In genomic region chr4:23485793-23486192, GRCh38 we compare ENCODE assay signal across 24 cellular contexts.
"Had no signal": no experiment of that assay in that cellular context is flagged by ENCODE, and none has a peak within 500 bp of the region (broad histone marks: within the 10 kb centered on the region; RNA-seq: fewer than 3 reads in every experiment).

No MANE protein-coding gene starts in this region.

- H3K4me3 ChIP-seq: heart right ventricle, neural progenitor cell, psoas muscle, right lobe of liver, smooth muscle cell, thoracic aorta, upper lobe of left lung had no signal

- DNase-seq: activated CD4-positive, alpha-beta memory T cell treated with anti-CD3 and anti-CD28 coated beads, Interleukin-2, amount 10 ng/mL, durations not matched to agents 7 days and 5 days; activated CD4-positive, alpha-beta T cell treated with anti-CD3 and anti-CD28 coated beads for 48 hours; activated CD4-positive, CD25-positive, alpha-beta regulatory T cell; activated CD8-positive, alpha-beta memory T cell treated with anti-CD3 and anti-CD28 coated beads, Interleukin-2, amount 10 ng/mL, durations not matched to agents 7 days and 5 days; activated naive CD4-positive, alpha-beta T cell treated with Interleukin-2 at 50 U/mL for 16 hours; activated naive CD8-positive, alpha-beta T cell treated with anti-CD3 and anti-CD28 coated beads, Interleukin-2, amount 10 ng/mL, durations not matched to agents 7 days and 5 days; amygdala; cerebellar nuclear complex; cortex of kidney; effector CD4-positive, alpha-beta T cell; immature natural killer cell; kidney glomerular epithelial cell; mesenchymal stem cell; naive thymus-derived CD4-positive, alpha-beta T cell; psoas muscle; right lobe of liver; stimulated activated CD4-positive, alpha-beta T cell treated with anti-CD3 and anti-CD28 coated beads, Interleukin-4, amount 100 ng/mL, for 24 hours; upper lobe of left lung had no signal

- ATAC-seq: activated CD8-positive, alpha-beta memory T cell treated with anti-CD3 and anti-CD28 coated beads, Interleukin-2, amount 10 ng/mL, durations not matched to agents 7 days and 5 days; esophagus mucosa; naive thymus-derived CD4-positive, alpha-beta T cell; psoas muscle; right lobe of liver; stimulated activated effector memory CD8-positive, alpha-beta T cell treated with anti-CD3 and anti-CD28 coated beads, Interleukin-12 subunit alpha, Interleukin-12 subunit beta, amount 100 ng/mL, for 72 hours had no signal
